1 cellular context compared by ENCODE assay signal in the genomic region with DNA sequence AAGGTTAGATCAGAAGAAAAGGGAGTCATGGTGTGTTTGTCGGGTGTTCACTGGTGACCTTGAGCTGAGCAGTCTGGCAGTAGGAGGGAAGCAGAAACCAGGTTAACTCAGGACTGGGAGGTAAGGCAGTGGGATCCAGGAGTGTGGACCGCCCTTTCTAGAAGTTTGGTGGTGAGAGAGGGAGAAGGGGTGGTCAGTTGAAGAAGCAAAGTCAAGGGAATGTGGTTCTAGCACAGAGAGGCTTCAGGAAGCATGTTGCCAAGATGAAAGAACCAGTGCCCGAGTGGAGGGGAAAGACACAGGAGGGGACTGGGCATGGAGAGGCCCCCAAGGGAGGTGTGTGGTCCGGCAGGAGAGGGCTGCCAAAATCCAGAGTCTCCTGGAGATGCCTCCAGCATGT.
TF ChIP-seq lines count a peak whose summit lies in the region.

No MANE protein-coding gene starts in this region.

TF ChIP-seq in HepG2, 621 proteins besides CTCF, POLR2A, EP300 and RAD21:
- TF ChIP-seq ZNF775 (CRISPR knock-in tag; IDR thresholded peaks at IDR 0.05; ENCODE audit: borderline replicate concordance), result no peak
- no peak for TF ChIP-seq ZNF335 (CRISPR knock-in tag; IDR thresholded peaks at IDR 0.05)
- TF ChIP-seq TEAD3 (CRISPR knock-in tag; optimal IDR thresholded peaks at IDR 0.05; ENCODE audit: borderline replicate concordance), result peak; percentile 28
- TF ChIP-seq, protein P1, sequence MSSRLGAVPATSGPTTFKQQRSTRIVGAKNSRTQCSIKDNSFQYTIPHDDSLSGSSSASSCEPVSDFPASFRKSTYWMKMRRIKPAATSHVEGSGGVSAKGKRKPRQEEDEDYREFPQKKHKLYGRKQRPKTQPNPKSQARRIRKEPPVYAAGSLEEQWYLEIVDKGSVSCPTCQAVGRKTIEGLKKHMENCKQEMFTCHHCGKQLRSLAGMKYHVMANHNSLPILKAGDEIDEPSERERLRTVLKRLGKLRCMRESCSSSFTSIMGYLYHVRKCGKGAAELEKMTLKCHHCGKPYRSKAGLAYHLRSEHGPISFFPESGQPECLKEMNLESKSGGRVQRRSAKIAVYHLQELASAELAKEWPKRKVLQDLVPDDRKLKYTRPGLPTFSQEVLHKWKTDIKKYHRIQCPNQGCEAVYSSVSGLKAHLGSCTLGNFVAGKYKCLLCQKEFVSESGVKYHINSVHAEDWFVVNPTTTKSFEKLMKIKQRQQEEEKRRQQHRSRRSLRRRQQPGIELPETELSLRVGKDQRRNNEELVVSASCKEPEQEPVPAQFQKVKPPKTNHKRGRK (CRISPR knock-in tag; IDR thresholded peaks at IDR 0.05), result no peak
- peak; percentile 34; the same call in 1 of the 2 replicates for TF ChIP-seq RXRB (CRISPR knock-in tag; IDR thresholded peaks at IDR 0.05; ENCODE audit: borderline replicate concordance)
- TF ChIP-seq HMG20B (CRISPR knock-in tag; conservative IDR thresholded peaks at IDR 0.05), result no peak
